23 cellular contexts compared by ENCODE assay signal in the genomic region with DNA sequence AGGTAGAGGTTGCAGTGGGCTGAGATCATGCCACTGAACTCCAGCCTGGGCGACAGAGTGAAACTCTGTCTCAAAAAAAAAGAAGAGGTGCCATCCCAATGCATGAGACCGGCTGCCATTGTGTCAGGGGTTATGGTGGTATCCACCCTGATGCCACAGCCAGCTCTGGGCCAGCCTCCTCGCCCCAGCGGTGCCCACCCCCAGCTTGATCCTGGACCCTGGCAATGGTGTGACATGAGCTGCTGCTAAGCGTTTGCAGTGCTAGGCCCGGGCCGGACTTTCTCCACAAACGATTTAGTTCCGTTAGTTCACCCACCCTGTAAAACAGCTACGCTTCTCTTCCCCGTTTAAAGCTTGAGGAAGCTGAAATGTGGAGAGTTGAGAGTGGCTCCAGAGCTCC. TPM values are rescaled to one million over a fixed set of nuclear protein-coding genes. Genes with fewer than 3 reads are reported as not detected.
DNase-seq lines count a peak whose midpoint lies in the region; ATAC-seq and TF ChIP-seq lines count a peak whose summit lies in the region.
"Had no signal": no experiment of that assay in that cellular context is flagged by ENCODE, and none has a peak within 500 bp of the region (broad histone marks: within the 10 kb centered on the region; RNA-seq: fewer than 3 reads in every experiment).

No MANE protein-coding gene starts in this region.

- peak overlapping the region; percentile 53 for H3K9ac ChIP-seq in BLaER1
- no peak overlapping the region for H3K9ac ChIP-seq in IMR-90 (ENCODE audit: low read depth, low read length)
- H3K9ac ChIP-seq: SK-N-SH had no signal

- H3K27ac ChIP-seq in BLaER1, result peak overlapping the region; percentile 89
- H3K27ac ChIP-seq in IMR-90 (ENCODE audit: insufficient read depth, low read length), result no peak overlapping the region
- no peak overlapping the region for H3K27ac ChIP-seq in osteoblast (ENCODE audit: low read depth, low read length)

- dilution Hi-C loops in IMR-90 (cut with HindIII; ENCODE audit: low sequenced_read_pairs, unreplicated experiment), result no loop called here

- no TSS peak for BruUV-seq in IMR-90 (replicated peaks; lab: Mats Ljungman, UMichigan)

- H3K9me1 ChIP-seq in IMR-90 (ENCODE audit: insufficient read depth, low read length), result peaks cover 19% of the 10 kb centered on the region

- no peak overlapping the region for H3K14ac ChIP-seq in IMR-90 (replicated peaks; ENCODE audit: low read depth, low read length)

- H3K23ac ChIP-seq in IMR-90 (ENCODE audit: low read depth, low read length), result no peak overlapping the region

- H3K27ac Mint-ChIP-seq in activated B cell treated with CpG ODN at 0.5 μM for 24 hours, result peak overlapping the region; percentile 88
- no peak overlapping the region for H3K27ac Mint-ChIP-seq in activated naive CD4-positive, alpha-beta T cell treated with anti-CD3 and anti-CD28 coated beads for 36 hours

- H3K4ac ChIP-seq in IMR-90 (ENCODE audit: low read depth, low read length), result no peak overlapping the region

- CTCF ChIA-PET in IMR-90 (lab: Yijun Ruan, JAX), result no interaction called here
- CTCF ChIA-PET in activated B cell treated with CpG ODN at 0.5 μM for 24 hours (lab: Charles Lee), result no interaction called here
- CTCF ChIA-PET in activated naive CD4-positive, alpha-beta T cell treated with anti-CD3 and anti-CD28 coated beads for 36 hours (lab: Charles Lee), result interaction anchor here (0.5 to 0.6 kb wide), 2 partner anchors 138 to 230 kb away, joined by 3 read pairs; partner anchors contain the start of gene APOE

- H3K36me3 ChIP-seq in BLaER1, result peaks cover 15% of the 10 kb centered on the region; the same call in 1 of the 2 replicates
- 0 out of 2 replicates have a peak, but pooled peaks cover 4% of the 10 kb centered on the region for H3K36me3 ChIP-seq in IMR-90 (ENCODE audit: control insufficient read depth, insufficient read depth, low read length)
- no peaks in the 10 kb centered on the region for H3K36me3 ChIP-seq in osteoblast (ENCODE audit: insufficient read depth, low read length)

- peaks cover 44 to 86% of the 10 kb centered on the region in 2 experiments for H3K79me1 ChIP-seq in IMR-90 (ENCODE audit: low read depth in 1 of 2, low read length in 2 of 2)

- no peaks in the 10 kb centered on the region for H3K27me3 ChIP-seq in BLaER1
- H3K27me3 ChIP-seq in IMR-90 (ENCODE audit: control insufficient read depth, insufficient read depth, low read length), result no peaks in the 10 kb centered on the region
- no peaks in the 10 kb centered on the region for H3K27me3 ChIP-seq in osteoblast (ENCODE audit: insufficient read depth, low read length)

- H3K36me3 Mint-ChIP-seq in activated B cell treated with CpG ODN at 0.5 μM for 24 hours (ENCODE audit: low read depth), result peaks cover 2% of the 10 kb centered on the region
- no peaks in the 10 kb centered on the region for H3K36me3 Mint-ChIP-seq in activated naive CD4-positive, alpha-beta T cell treated with anti-CD3 and anti-CD28 coated beads for 36 hours (ENCODE audit: low read depth)

- POLR2A ChIA-PET in IMR-90 (lab: Charles Lee; ENCODE audit: unreplicated experiment) (no interaction called here), activated B cell treated with CpG ODN at 0.5 μM for 24 hours (lab: Charles Lee) (interaction anchor here (0.6 to 1.2 kb wide), 4 partner anchors 42 to 663 kb away, joined by 3 to 6 read pairs (median 4); partner anchors contain the start of gene BLOC1S3)

- no peak overlapping the region for H3K4me3 Mint-ChIP-seq in activated B cell treated with CpG ODN at 0.5 μM for 24 hours
- no peak overlapping the region for H3K4me3 Mint-ChIP-seq in activated naive CD4-positive, alpha-beta T cell treated with anti-CD3 and anti-CD28 coated beads for 36 hours
- H3K4me3 Mint-ChIP-seq: CD14-positive monocyte had no signal

- no CpG with 5 or more reads among the region's 11 CpGs for WGBS in IMR-90 (ENCODE audit: extremely low coverage in 2 of 2, insufficient read length in 1 of 2), 2 experiments

- no peaks in the 10 kb centered on the region for H3K27me3 Mint-ChIP-seq in activated B cell treated with CpG ODN at 0.5 μM for 24 hours
- H3K27me3 Mint-ChIP-seq in activated naive CD4-positive, alpha-beta T cell treated with anti-CD3 and anti-CD28 coated beads for 36 hours (ENCODE audit: low read depth), result no peaks in the 10 kb centered on the region

- H3K79me2 ChIP-seq in osteoblast (ENCODE audit: insufficient read depth, low read length), result peaks cover 88% of the 10 kb centered on the region

- no peak overlapping the region for H2BK5ac ChIP-seq in IMR-90 (ENCODE audit: low read depth, low read length, poor library complexity, severe bottlenecking)

- H2AFZ ChIP-seq in IMR-90 (replicated peaks; ENCODE audit: low read length, poor library complexity) (no peak overlapping the region), osteoblast (ENCODE audit: low read length) (no peak overlapping the region)

- in situ Hi-C loops in IMR-90 (cut with MboI; ENCODE audit: low sequenced_read_pairs), result no loop called here

- no peak for ATAC-seq in IMR-90 (ENCODE audit: low read depth)
- no peak for ATAC-seq in activated B cell treated with CpG ODN at 0.5 μM for 24 hours (ENCODE audit: low read depth)
- ATAC-seq in HG02852 (IDR thresholded peaks at IDR 0.05; ENCODE audit: unreplicated experiment), result no peak
- ATAC-seq in HG02885 (IDR thresholded peaks at IDR 0.05; ENCODE audit: poor library complexity, unreplicated experiment), result no peak

- no peak overlapping the region for H4K5ac ChIP-seq in IMR-90 (ENCODE audit: low read depth, low read length)

- TF ChIP-seq RAD21 in IMR-90 (IDR thresholded peaks at IDR 0.05; ENCODE audit: low read length), result no peak

- no peak overlapping the region for H3K18ac ChIP-seq in IMR-90 (ENCODE audit: low read depth, low read length)

- H4K91ac ChIP-seq in IMR-90 (ENCODE audit: insufficient read depth, low read depth, low read length), result no peak overlapping the region

- no peak for TF ChIP-seq CTCF in IMR-90 (conservative IDR thresholded peaks at IDR 0.05; ENCODE audit: low read depth, low read length)
- no peak for TF ChIP-seq CTCF in activated B cell treated with CpG ODN at 0.5 μM for 24 hours (IDR thresholded peaks at IDR 0.05)
- no peak for TF ChIP-seq CTCF in osteoblast (IDR thresholded peaks at IDR 0.05; ENCODE audit: extremely low read depth, low read depth, low read length)

- H2BK20ac ChIP-seq in IMR-90 (ENCODE audit: low read depth, low read length), result no peak overlapping the region

- H4K20me1 ChIP-seq in BLaER1 (peaks cover 47% of the 10 kb centered on the region), IMR-90 (ENCODE audit: insufficient read depth, low read length) (peaks cover 64% of the 10 kb centered on the region), osteoblast (ENCODE audit: insufficient read depth, low read length) (peaks cover 43% of the 10 kb centered on the region)

- no peak overlapping the region for H2AK5ac ChIP-seq in IMR-90 (ENCODE audit: low read depth, low read length)

- H3K56ac ChIP-seq in IMR-90 (ENCODE audit: extremely low read depth, insufficient read depth, low read length), result no peak overlapping the region

- H3K4me2 ChIP-seq in BLaER1 (peak overlapping the region; percentile 97), IMR-90 (ENCODE audit: low read depth, low read length) (no peak overlapping the region), osteoblast (ENCODE audit: insufficient read depth, low read length) (no peak overlapping the region)
- H3K4me2 ChIP-seq: SK-N-SH had no signal

- peak overlapping the region; percentile 61 for H2AK9ac ChIP-seq in IMR-90 (replicated peaks; ENCODE audit: low read depth, low read length, poor library complexity)

- intact Hi-C loops in IMR-90 (cut with micrococcal nuclease), result no loop called here
- intact Hi-C loops in activated B cell treated with CpG ODN at 0.5 μM for 24 hours (cut with micrococcal nuclease), result no loop called here
- intact Hi-C loops in activated naive CD4-positive, alpha-beta T cell treated with anti-CD3 and anti-CD28 coated beads for 36 hours (cut with micrococcal nuclease), result no loop called here

- H3K4me1 Mint-ChIP-seq in activated B cell treated with CpG ODN at 0.5 μM for 24 hours, result peaks cover 53% of the 10 kb centered on the region
- peaks cover 3% of the 10 kb centered on the region for H3K4me1 Mint-ChIP-seq in activated naive CD4-positive, alpha-beta T cell treated with anti-CD3 and anti-CD28 coated beads for 36 hours (ENCODE audit: low read depth)

- DNase-seq in IMR-90 (no peak), activated B cell treated with CpG ODN at 0.5 μM for 24 hours (no peak), osteoblast (ENCODE audit: insufficient read length, low spot score, missing footprints) (peak; percentile 58), NCI-H2227 (lab: John Stamatoyannopoulos, UW; ENCODE audit: unreplicated experiment) (no peak)
- no peak for DNase-seq in activated naive CD4-positive, alpha-beta T cell treated with anti-CD3 and anti-CD28 coated beads for 36 hours
- DNase-seq: 8988T, DMS53, GOT3, KG1, MV-4-11, NCI-H1105 treated with DMSO at 0.1 percent for 48 hours, NCI-H1694, NCI-H2081 treated with DMSO at 0.1 percent for 48 hours, NCI-H446 treated with DMSO at 0.1 percent for 48 hours, NCI-H526 treated with DMSO at 0.1 percent for 48 hours, SIG-M5, SK-N-SH, T-helper 2 cell had no signal

- no peak for TF ChIP-seq POLR2A in IMR-90 (IDR thresholded peaks at IDR 0.05; ENCODE audit: low read depth, low read length)

- no peaks in the 10 kb centered on the region for H3K9me3 Mint-ChIP-seq in activated B cell treated with CpG ODN at 0.5 μM for 24 hours
- H3K9me3 Mint-ChIP-seq in activated naive CD4-positive, alpha-beta T cell treated with anti-CD3 and anti-CD28 coated beads for 36 hours, result no peaks in the 10 kb centered on the region
- H3K9me3 Mint-ChIP-seq: CD14-positive monocyte had no signal

- H3K9me3 ChIP-seq in BLaER1 (no peaks in the 10 kb centered on the region), IMR-90 (ENCODE audit: control insufficient read depth, insufficient read depth, low read length) (no peaks in the 10 kb centered on the region), osteoblast (ENCODE audit: low read depth, low read length) (no peaks in the 10 kb centered on the region)
- H3K9me3 ChIP-seq: SK-N-SH had no signal

- no peak overlapping the region for H4K8ac ChIP-seq in IMR-90 (ENCODE audit: low read depth in 2 of 2, low read length in 2 of 2)

- H3K4me1 ChIP-seq in BLaER1 (peaks cover 86% of the 10 kb centered on the region), IMR-90 (ENCODE audit: control insufficient read depth, insufficient read depth, low read length) (peaks cover 2% of the 10 kb centered on the region; the same call in 1 of the 2 replicates), osteoblast (ENCODE audit: insufficient read depth, low read length) (peaks cover 3% of the 10 kb centered on the region)

- H3K4me3 ChIP-seq in BLaER1, result no peak overlapping the region
- no peak overlapping the region for H3K4me3 ChIP-seq in IMR-90 (ENCODE audit: insufficient read depth, low read depth, low read length)
- no peak overlapping the region for H3K4me3 ChIP-seq in osteoblast (ENCODE audit: insufficient read depth, low read length)

- H2BK15ac ChIP-seq in IMR-90 (ENCODE audit: low read depth, low read length), result no peak overlapping the region

- no peak overlapping the region for H2BK120ac ChIP-seq in IMR-90 (ENCODE audit: low read depth, low read length)

RNA-seq across cellular contexts. Expression of gene NKPD1, which starts 25.6 kb away (rescaled TPM):
- under 0.01 TPM in 2 replicates for total RNA-seq in IMR-90 (2012; rRNA removed)
- polyA plus RNA-seq in IMR-90 (2012; rRNA removed), result 0.09 and 0.14 TPM in 2 replicates
- 0.06 and 0.14 TPM in 2 replicates for polyA plus RNA-seq in IMR-90 (2012; cell fraction: cytosol; rRNA removed)
- polyA plus RNA-seq in IMR-90 (2012; cell fraction: nucleus; rRNA removed; ENCODE audit: low replicate concordance), result 0.15 and 0.71 TPM in 2 replicates
- total RNA-seq in activated B cell treated with CpG ODN at 0.5 μM for 24 hours, result 0.11 and 0.12 TPM in 2 replicates
- total RNA-seq in osteoblast, result 0.29 TPM in 1 of 2 replicates, not detected in the other
- total RNA-seq in activated naive CD4-positive, alpha-beta T cell treated with anti-CD3 and anti-CD28 coated beads for 36 hours, result under 1 TPM in 1 of 2 experiments, not detected in 1; 0.17 TPM
- total RNA-seq: HT1080 had no signal
- polyA plus RNA-seq: CD14-positive monocyte had no signal

RNA-seq across cellular contexts. Expression of gene PPP1R37, which starts 42.2 kb away (rescaled TPM):
- total RNA-seq in IMR-90 (2012; rRNA removed) (13.1 and 13.9 TPM in 2 replicates), activated B cell treated with CpG ODN at 0.5 μM for 24 hours (18.8 and 27.2 TPM in 2 replicates), osteoblast (43.9 and 53.6 TPM in 2 replicates)
- polyA plus RNA-seq in IMR-90 (2012; rRNA removed), result 18.5 and 20.8 TPM in 2 replicates
- polyA plus RNA-seq in IMR-90 (2012; cell fraction: cytosol; rRNA removed), result 14.0 and 22.6 TPM in 2 replicates
- polyA plus RNA-seq in IMR-90 (2012; cell fraction: nucleus; rRNA removed; ENCODE audit: low replicate concordance), result 41.6 and 72.5 TPM in 2 replicates
- total RNA-seq in activated naive CD4-positive, alpha-beta T cell treated with anti-CD3 and anti-CD28 coated beads for 36 hours, result 10 to 100 TPM; 10.2 to 10.3 TPM

RNA-seq across cellular contexts. Expression of gene TRAPPC6A, which starts 42.9 kb away (rescaled TPM):
- total RNA-seq in IMR-90 (2012; rRNA removed) (3.1 and 4.1 TPM in 2 replicates), activated B cell treated with CpG ODN at 0.5 μM for 24 hours (51.8 and 56.0 TPM in 2 replicates), osteoblast (13.8 and 17.4 TPM in 2 replicates)
- 11.9 and 13.4 TPM in 2 replicates for polyA plus RNA-seq in IMR-90 (2012; rRNA removed)
- polyA plus RNA-seq in IMR-90 (2012; cell fraction: cytosol; rRNA removed), result 10.6 and 35.3 TPM in 2 replicates
- polyA plus RNA-seq in IMR-90 (2012; cell fraction: nucleus; rRNA removed; ENCODE audit: low replicate concordance), result 5.3 and 9.9 TPM in 2 replicates
- total RNA-seq in activated naive CD4-positive, alpha-beta T cell treated with anti-CD3 and anti-CD28 coated beads for 36 hours, result 10 to 100 TPM; 28.1 to 28.4 TPM

RNA-seq across cellular contexts. Expression of gene BLOC1S3, which starts 43.4 kb away (rescaled TPM):
- 0.83 and 1.1 TPM in 2 replicates for total RNA-seq in IMR-90 (2012; rRNA removed)
- 4.7 and 4.9 TPM in 2 replicates for polyA plus RNA-seq in IMR-90 (2012; rRNA removed)
- polyA plus RNA-seq in IMR-90 (2012; cell fraction: cytosol; rRNA removed), result 3.6 and 6.5 TPM in 2 replicates
- 4.6 and 6.9 TPM in 2 replicates for polyA plus RNA-seq in IMR-90 (2012; cell fraction: nucleus; rRNA removed; ENCODE audit: low replicate concordance)
- total RNA-seq in activated B cell treated with CpG ODN at 0.5 μM for 24 hours, result 15.6 and 16.5 TPM in 2 replicates
- total RNA-seq in osteoblast, result 7.2 and 10.0 TPM in 2 replicates
- 1 to 10 TPM; 5.1 to 6.5 TPM for total RNA-seq in activated naive CD4-positive, alpha-beta T cell treated with anti-CD3 and anti-CD28 coated beads for 36 hours

RNA-seq across cellular contexts. Expression of gene GEMIN7, which starts 56.1 kb away (rescaled TPM):
- total RNA-seq in IMR-90 (2012; rRNA removed), result 19.7 and 27.2 TPM in 2 replicates
- 52.8 and 53.0 TPM in 2 replicates for polyA plus RNA-seq in IMR-90 (2012; rRNA removed)
- 56.1 and 64.0 TPM in 2 replicates for polyA plus RNA-seq in IMR-90 (2012; cell fraction: cytosol; rRNA removed)
- polyA plus RNA-seq in IMR-90 (2012; cell fraction: nucleus; rRNA removed; ENCODE audit: low replicate concordance), result 18.8 and 44.2 TPM in 2 replicates
- 37.0 and 38.7 TPM in 2 replicates for total RNA-seq in activated B cell treated with CpG ODN at 0.5 μM for 24 hours
- 8.3 and 14.8 TPM in 2 replicates for total RNA-seq in osteoblast
- total RNA-seq in activated naive CD4-positive, alpha-beta T cell treated with anti-CD3 and anti-CD28 coated beads for 36 hours, result 10 to 100 TPM; 14.7 to 15.4 TPM
